In genomic region chr11:73252577-73253191, GRCh38 we compare ENCODE assay signal across 1 cellular context.
TF ChIP-seq lines count a peak whose summit lies in the region.

No MANE protein-coding gene starts in this region.

TF ChIP-seq in GM23338, 12 proteins besides CTCF, POLR2A, EP300 and RAD21 (continued from another document):
- no peak for TF ChIP-seq ZNF462 (CRISPR knock-in tag; IDR thresholded peaks at IDR 0.05)
- TF ChIP-seq ZNF331 (CRISPR knock-in tag; IDR thresholded peaks at IDR 0.05; ENCODE audit: low read depth), result no peak
- TF ChIP-seq EZH2phosphoT487 (IDR thresholded peaks at IDR 0.05; ENCODE audit: unreplicated experiment), result no peak
- no peak for TF ChIP-seq STAT1 (IDR thresholded peaks at IDR 0.05; ENCODE audit: unreplicated experiment)
- TF ChIP-seq, protein P1, sequence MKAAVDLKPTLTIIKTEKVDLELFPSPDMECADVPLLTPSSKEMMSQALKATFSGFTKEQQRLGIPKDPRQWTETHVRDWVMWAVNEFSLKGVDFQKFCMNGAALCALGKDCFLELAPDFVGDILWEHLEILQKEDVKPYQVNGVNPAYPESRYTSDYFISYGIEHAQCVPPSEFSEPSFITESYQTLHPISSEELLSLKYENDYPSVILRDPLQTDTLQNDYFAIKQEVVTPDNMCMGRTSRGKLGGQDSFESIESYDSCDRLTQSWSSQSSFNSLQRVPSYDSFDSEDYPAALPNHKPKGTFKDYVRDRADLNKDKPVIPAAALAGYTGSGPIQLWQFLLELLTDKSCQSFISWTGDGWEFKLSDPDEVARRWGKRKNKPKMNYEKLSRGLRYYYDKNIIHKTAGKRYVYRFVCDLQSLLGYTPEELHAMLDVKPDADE (IDR thresholded peaks at IDR 0.05), result no peak
- TF ChIP-seq CREB1 (CRISPR knock-in tag; IDR thresholded peaks at IDR 0.05; ENCODE audit: low read depth), result no peak
- TF ChIP-seq POLR2AphosphoS5 (IDR thresholded peaks at IDR 0.05; ENCODE audit: low read depth), result no peak
- TF ChIP-seq REST (IDR thresholded peaks at IDR 0.05; ENCODE audit: unreplicated experiment), result no peak
- no peak for TF ChIP-seq EZH2 (IDR thresholded peaks at IDR 0.05; ENCODE audit: low read depth, unreplicated experiment)
